In genomic region chr2:112690853-112691390, GRCh38 we compare ENCODE assay signal across 8 cellular contexts. TPM values are rescaled to one million over a fixed set of nuclear protein-coding genes. Genes with fewer than 3 reads are reported as not detected.
DNase-seq lines count a peak whose midpoint lies in the region; ATAC-seq and TF ChIP-seq lines count a peak whose summit lies in the region.

No MANE protein-coding gene starts in this region.

- no peak overlapping the region for H3K4me3 ChIP-seq in cardiac muscle cell

- DNase-seq in NCI-H2081 (lab: John Stamatoyannopoulos, UW) (peak; percentile 14 to 21), NCI-H2081 treated with DMSO at 0.1 percent for 48 hours (lab: John Stamatoyannopoulos, UW) (no peak), HT1080 (ENCODE audit: low read depth) (peak; percentile 64), SKM-1 treated with dmso at 0.1 percent for 144 hours (lab: John Stamatoyannopoulos, UW; ENCODE audit: unreplicated experiment) (peak; percentile 77), cardiac muscle cell (ENCODE audit: low read depth in 1 of 2, low spot score in 1 of 2) (peak; percentile 47 to 70), putamen (ENCODE audit: low spot score) (peak; percentile 34)
- DNase-seq in activated naive CD4-positive, alpha-beta T cell treated with anti-CD3 and anti-CD28 coated beads, Interleukin-2, amount 50 U/mL, for 72 hours (ENCODE audit: low spot score in 2 of 2) = peak; percentile 56 to 68

- H3K9me3 ChIP-seq in cardiac muscle cell (ENCODE audit: low read depth) = no peaks in the 10 kb centered on the region

- peak overlapping the region in 1 of 2 donors; percentile 96 for H3K27ac Mint-ChIP-seq in activated naive CD4-positive, alpha-beta T cell treated with anti-CD3 and anti-CD28 coated beads, Interleukin-2, amount 50 U/mL, for 72 hours

- peak; percentile 42 to 70 for ATAC-seq in activated naive CD4-positive, alpha-beta T cell treated with anti-CD3 and anti-CD28 coated beads, Interleukin-2, amount 50 U/mL, for 72 hours
- ATAC-seq in GM21381 (IDR thresholded peaks at IDR 0.05; ENCODE audit: unreplicated experiment) = no peak

- no peaks in the 10 kb centered on the region for H3K27me3 ChIP-seq in cardiac muscle cell

- no peaks in the 10 kb centered on the region for H3K4me1 ChIP-seq in cardiac muscle cell (ENCODE audit: low read depth)

- H3K9me3 Mint-ChIP-seq in activated naive CD4-positive, alpha-beta T cell treated with anti-CD3 and anti-CD28 coated beads, Interleukin-2, amount 50 U/mL, for 72 hours = no peaks in the 10 kb centered on the region

- no peaks in the 10 kb centered on the region for H3K36me3 ChIP-seq in cardiac muscle cell

- peak; percentile 62 for TF ChIP-seq CTCF in cardiac muscle cell (IDR thresholded peaks at IDR 0.05; ENCODE audit: low read depth, low read length)

- H3K36me3 Mint-ChIP-seq in activated naive CD4-positive, alpha-beta T cell treated with anti-CD3 and anti-CD28 coated beads, Interleukin-2, amount 50 U/mL, for 72 hours = no peaks in the 10 kb centered on the region

- H3K27ac ChIP-seq in cardiac muscle cell = no peak overlapping the region

RNA-seq across cellular contexts. Expression of gene NT5DC4, which starts 29.9 kb away (rescaled TPM):
- not detected in 2 replicates for total RNA-seq in HT1080 (2014; rRNA removed; shearing (Covaris generic))
- not detected in 2 replicates for polyA plus RNA-seq in HT1080 (2015; cell fraction: cytosol; rRNA removed)
- polyA plus RNA-seq in HT1080 (2015; cell fraction: nucleus; rRNA removed) = not detected in 2 replicates
- not detected for total RNA-seq in activated naive CD4-positive, alpha-beta T cell treated with anti-CD3 and anti-CD28 coated beads, Interleukin-2, amount 50 U/mL, for 72 hours
- total RNA-seq in cardiac muscle cell = not detected in 2 replicates
- polyA plus RNA-seq in cardiac muscle cell = not detected in 2 replicates

RNA-seq across cellular contexts. Expression of gene SLC20A1, which starts 45.2 kb away (rescaled TPM):
- 225 and 403 TPM in 2 replicates for total RNA-seq in HT1080 (2014; rRNA removed; shearing (Covaris generic))
- 351 and 414 TPM in 2 replicates for polyA plus RNA-seq in HT1080 (2015; cell fraction: cytosol; rRNA removed)
- polyA plus RNA-seq in HT1080 (2015; cell fraction: nucleus; rRNA removed) = 1,087 and 1,109 TPM in 2 replicates
- total RNA-seq in activated naive CD4-positive, alpha-beta T cell treated with anti-CD3 and anti-CD28 coated beads, Interleukin-2, amount 50 U/mL, for 72 hours = 100 to 1,000 TPM in 1 of 2 donors, 10 to 100 TPM in 1; 70.8 to 149 TPM
- 10.0 and 11.4 TPM in 2 replicates for total RNA-seq in cardiac muscle cell
- polyA plus RNA-seq in cardiac muscle cell = 21.7 and 22.9 TPM in 2 replicates
